In the genomic region with DNA sequence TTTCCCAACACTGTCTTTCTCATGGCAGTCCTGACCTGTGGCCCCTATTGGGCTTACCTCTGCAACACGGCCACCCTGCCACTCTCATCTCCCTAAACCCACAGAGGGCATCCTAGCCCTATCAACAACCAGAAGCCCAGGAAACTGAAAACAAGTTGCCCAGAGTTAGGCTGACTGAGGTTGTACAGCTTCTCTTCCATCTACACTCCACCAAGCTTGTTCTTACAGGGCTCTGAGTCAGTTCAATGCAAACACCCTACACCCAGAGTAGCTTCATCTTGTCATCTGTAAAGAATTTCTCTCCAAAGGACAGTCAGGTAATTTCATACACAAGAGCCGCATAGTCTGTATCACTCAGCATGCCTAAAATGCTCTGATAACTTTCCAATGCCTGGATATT, we compare ENCODE assay signal across 9 cellular contexts.
A peak's percentile ranks its signal among the peaks of the same experiment; 100 is the strongest.
DNase-seq lines count a peak whose midpoint lies in the region; ATAC-seq and TF ChIP-seq lines count a peak whose summit lies in the region.
"Had no signal": no experiment of that assay in that cellular context is flagged by ENCODE, and none has a peak within 500 bp of the region (broad histone marks: within the 10 kb centered on the region; RNA-seq: fewer than 3 reads in every experiment).

No MANE protein-coding gene starts in this region.

- H3K4me3 ChIP-seq in Karpas-422 (ENCODE audit: low read length) (no peak overlapping the region), brain microvascular endothelial cell (ENCODE audit: low read depth, low read length) (no peak overlapping the region), mesendoderm (ENCODE audit: low read length) (no peak overlapping the region)

- H2AFZ ChIP-seq in Karpas-422 (ENCODE audit: low read length): 0 out of 2 replicates have a peak overlapping the region, but pooled peaks have one; percentile 35

- no peaks in the 10 kb centered on the region for H3K9me3 ChIP-seq in Karpas-422 (ENCODE audit: low read length)

- H3K9me2 ChIP-seq in Karpas-422 (replicated peaks; ENCODE audit: insufficient read depth, low read length): no peaks in the 10 kb centered on the region

- no CpG with 5 or more reads among the region's 2 CpGs for WGBS in mesendoderm (ENCODE audit: extremely low coverage, insufficient coverage, low lambda C conversion rate)

- H3K36me3 ChIP-seq in Karpas-422 (ENCODE audit: insufficient read depth, low read length): no peaks in the 10 kb centered on the region
- peaks cover 27% of the 10 kb centered on the region for H3K36me3 ChIP-seq in brain microvascular endothelial cell (replicated peaks)
- no peaks in the 10 kb centered on the region for H3K36me3 ChIP-seq in mesendoderm (ENCODE audit: control insufficient read depth, insufficient read depth, low read length)

- H3K4ac ChIP-seq in mesendoderm (ENCODE audit: low read depth, low read length): no peak overlapping the region

- H2AK5ac ChIP-seq in mesendoderm (ENCODE audit: low read length): no peak overlapping the region

- no peak overlapping the region for H2BK15ac ChIP-seq in mesendoderm (replicated peaks; ENCODE audit: low read depth)

- no peak overlapping the region for H2BK120ac ChIP-seq in mesendoderm (ENCODE audit: low read depth, low read length)

- intact Hi-C loops in left colon (cut with DNase I, micrococcal nuclease): no loop called here

- no peak for TF ChIP-seq CTCF in brain microvascular endothelial cell (IDR thresholded peaks at IDR 0.05; ENCODE audit: low read depth, low read length, missing control alignments)

- no peak overlapping the region for H3K18ac ChIP-seq in mesendoderm (ENCODE audit: low read length)

- no peak overlapping the region for H4K8ac ChIP-seq in mesendoderm (ENCODE audit: low read depth, low read length)

- peak overlapping the region; percentile 37 for H3K4me2 ChIP-seq in Karpas-422 (ENCODE audit: low read depth, low read length, poor library complexity, severe bottlenecking)
- no peak overlapping the region for H3K4me2 ChIP-seq in mesendoderm (ENCODE audit: low read length)
- H3K4me2 ChIP-seq: KMS-11 had no signal

- in situ Hi-C loops in brain microvascular endothelial cell (cut with HindIII; ENCODE audit: low pct_ligation_motif_present, low sequenced_read_pairs): loop anchor here (25.0 kb wide), 1 partner anchor 160 kb away; no protein-coding TSS in a partner anchor

- no peaks in the 10 kb centered on the region for H3K79me2 ChIP-seq in Karpas-422 (ENCODE audit: low read length)
- H3K79me2 ChIP-seq in mesendoderm (ENCODE audit: control insufficient read depth, insufficient read depth, low read length): no peaks in the 10 kb centered on the region

- H2BK5ac ChIP-seq in mesendoderm (ENCODE audit: low read length): no peak overlapping the region

- peak overlapping the region; percentile 43 for H3K9ac ChIP-seq in Karpas-422 (ENCODE audit: low read length)
- H3K9ac ChIP-seq in mesendoderm (ENCODE audit: low read length): no peak overlapping the region
- H3K9ac ChIP-seq: KMS-11 had no signal

- H3K27me3 ChIP-seq in Karpas-422 (ENCODE audit: low read length) (no peaks in the 10 kb centered on the region), brain microvascular endothelial cell (replicated peaks) (no peaks in the 10 kb centered on the region), mesendoderm (ENCODE audit: insufficient read depth, low read length, poor library complexity) (no peaks in the 10 kb centered on the region)

- H4K5ac ChIP-seq in mesendoderm (ENCODE audit: low read length): no peak overlapping the region

- H3K56ac ChIP-seq in mesendoderm (ENCODE audit: low read length): no peak overlapping the region

- H3K23ac ChIP-seq in mesendoderm (ENCODE audit: low read length): no peak overlapping the region

- no peaks in the 10 kb centered on the region for H3K79me1 ChIP-seq in mesendoderm (ENCODE audit: low read length)

- H4K20me1 ChIP-seq in Karpas-422 (ENCODE audit: insufficient read depth, low read depth, low read length): no peaks in the 10 kb centered on the region

- DNase-seq in A172 (ENCODE audit: low spot score) (peak; percentile 64), Karpas-422 (peak; percentile 80), brain microvascular endothelial cell (peak; percentile 84), mesendoderm (peak; percentile 25), epidermal melanocyte (ENCODE audit: insufficient read length, low spot score) (no peak), left colon (no peak), GM19238 (ENCODE audit: insufficient read length, low spot score) (no peak)

- H3K27ac ChIP-seq in Karpas-422 (ENCODE audit: low read length): peak overlapping the region; percentile 94
- H3K27ac ChIP-seq in brain microvascular endothelial cell: peak overlapping the region; percentile 47
- H3K27ac ChIP-seq in mesendoderm (ENCODE audit: low read depth, low read length): no peak overlapping the region
- H3K27ac ChIP-seq: KMS-11 had no signal

- ATAC-seq in left colon (no peak), HG03432 (IDR thresholded peaks at IDR 0.05; ENCODE audit: unreplicated experiment) (no peak)

- H3K4me1 ChIP-seq in Karpas-422 (ENCODE audit: low read length): peaks cover 54% of the 10 kb centered on the region
- H3K4me1 ChIP-seq in mesendoderm (ENCODE audit: control insufficient read depth, low read depth, low read length): no peaks in the 10 kb centered on the region

Comparison
In these comparisons a context has a peak if more than half of its experiments do, and no peak if none do; other contexts are left out.
1. DNase-seq: peak in A172 (single experiment), Karpas-422 (single experiment), brain microvascular endothelial cell (single experiment) and mesendoderm (single experiment); none in epidermal melanocyte (single experiment), left colon (0 of 2) and GM19238 (single experiment).